19 cellular contexts compared by ENCODE assay signal in genomic region chr13:44848956-44849748, GRCh38.
DNase-seq lines count a peak whose midpoint lies in the region; ATAC-seq, FAIRE-seq and TF ChIP-seq lines count a peak whose summit lies in the region.
"Had no signal": no experiment of that assay in that cellular context is flagged by ENCODE, and none has a peak within 500 bp of the region (broad histone marks: within the 10 kb centered on the region; RNA-seq: fewer than 3 reads in every experiment).

No MANE protein-coding gene starts in this region.

- peaks cover 0 to 6% (median 3%) of the 10 kb centered on the region in 5 experiments for H3K9me3 Mint-ChIP-seq in brain
- H3K9me3 Mint-ChIP-seq: activated naive CD4-positive, alpha-beta T cell treated with anti-CD3 and anti-CD28 coated beads, Interleukin-2, amount 50 U/mL, for 24 hours; central memory CD8-positive, alpha-beta T cell; naive thymus-derived CD4-positive, alpha-beta T cell; stimulated activated effector memory CD8-positive, alpha-beta T cell treated with anti-CD3 and anti-CD28 coated beads, Interleukin-12 subunit alpha, Interleukin-12 subunit beta, amount 100 ng/mL, for 72 hours had no signal

- FAIRE-seq in islet of Langerhans (lab: Jason Lieb, UNC): peak; percentile 77

- no peak for TF ChIP-seq CTCF in brain (conservative IDR thresholded peaks at IDR 0.05)

- in situ Hi-C loops in Caki2 (cut with HindIII; ENCODE audit: low pct_unique_long_range_greater_than_20kb, low sequenced_read_pairs): no loop called here

- ATAC-seq in HG02588 (IDR thresholded peaks at IDR 0.05; ENCODE audit: unreplicated experiment): no peak
- no peak for ATAC-seq in HG03039 (IDR thresholded peaks at IDR 0.05; ENCODE audit: unreplicated experiment)
- ATAC-seq in GM21529 (IDR thresholded peaks at IDR 0.05; ENCODE audit: unreplicated experiment): no peak
- ATAC-seq: left colon; naive thymus-derived CD4-positive, alpha-beta T cell; stimulated activated effector memory CD8-positive, alpha-beta T cell treated with anti-CD3 and anti-CD28 coated beads, Interleukin-12 subunit alpha, Interleukin-12 subunit beta, amount 100 ng/mL, for 72 hours had no signal

- no peak overlapping the region for H3K4me3 Mint-ChIP-seq in brain
- H3K4me3 Mint-ChIP-seq: activated naive CD4-positive, alpha-beta T cell treated with anti-CD3 and anti-CD28 coated beads, Interleukin-2, amount 50 U/mL, for 24 hours; B cell; central memory CD8-positive, alpha-beta T cell; naive thymus-derived CD4-positive, alpha-beta T cell; stimulated activated effector memory CD8-positive, alpha-beta T cell treated with anti-CD3 and anti-CD28 coated beads, Interleukin-12 subunit alpha, Interleukin-12 subunit beta, amount 100 ng/mL, for 72 hours had no signal

- no peaks in the 10 kb centered on the region for H3K36me3 Mint-ChIP-seq in brain
- H3K36me3 Mint-ChIP-seq: activated naive CD4-positive, alpha-beta T cell treated with anti-CD3 and anti-CD28 coated beads, Interleukin-2, amount 50 U/mL, for 24 hours; naive thymus-derived CD4-positive, alpha-beta T cell; stimulated activated effector memory CD8-positive, alpha-beta T cell treated with anti-CD3 and anti-CD28 coated beads, Interleukin-12 subunit alpha, Interleukin-12 subunit beta, amount 100 ng/mL, for 72 hours had no signal

- H3K27me3 Mint-ChIP-seq in brain: no peaks in the 10 kb centered on the region

- H3K4me1 Mint-ChIP-seq in brain: peaks cover 24% of the 10 kb centered on the region
- H3K4me1 Mint-ChIP-seq: activated naive CD4-positive, alpha-beta T cell treated with anti-CD3 and anti-CD28 coated beads, Interleukin-2, amount 50 U/mL, for 24 hours; B cell; central memory CD8-positive, alpha-beta T cell; naive thymus-derived CD4-positive, alpha-beta T cell; stimulated activated effector memory CD8-positive, alpha-beta T cell treated with anti-CD3 and anti-CD28 coated beads, Interleukin-12 subunit alpha, Interleukin-12 subunit beta, amount 100 ng/mL, for 72 hours had no signal

- peak; percentile 65 for DNase-seq in Caki2 (ENCODE audit: low read depth)
- DNase-seq in renal cortical epithelial cell (ENCODE audit: low read depth): peak; percentile 93
- no peak for DNase-seq in dedifferentiated amniotic fluid mesenchymal stem cell (ENCODE audit: extremely low spot score)
- DNase-seq: activated CD4-positive, alpha-beta T cell treated with anti-CD3 and anti-CD28 coated beads for 1 hour; DMS79 treated with DMSO at 0.1 percent for 48 hours; left colon; naive thymus-derived CD4-positive, alpha-beta T cell; NCI-H2081 treated with DMSO at 0.1 percent for 48 hours; NCI-H82; RPMI8226 had no signal

- peak overlapping the region in 3 of 5 experiments; percentile 6 to 70 (median 65) for H3K27ac Mint-ChIP-seq in brain
- H3K27ac Mint-ChIP-seq: activated naive CD4-positive, alpha-beta T cell treated with anti-CD3 and anti-CD28 coated beads, Interleukin-2, amount 50 U/mL, for 24 hours; B cell; naive thymus-derived CD4-positive, alpha-beta T cell; stimulated activated effector memory CD8-positive, alpha-beta T cell treated with anti-CD3 and anti-CD28 coated beads, Interleukin-12 subunit alpha, Interleukin-12 subunit beta, amount 100 ng/mL, for 72 hours had no signal
